In the genomic region with DNA sequence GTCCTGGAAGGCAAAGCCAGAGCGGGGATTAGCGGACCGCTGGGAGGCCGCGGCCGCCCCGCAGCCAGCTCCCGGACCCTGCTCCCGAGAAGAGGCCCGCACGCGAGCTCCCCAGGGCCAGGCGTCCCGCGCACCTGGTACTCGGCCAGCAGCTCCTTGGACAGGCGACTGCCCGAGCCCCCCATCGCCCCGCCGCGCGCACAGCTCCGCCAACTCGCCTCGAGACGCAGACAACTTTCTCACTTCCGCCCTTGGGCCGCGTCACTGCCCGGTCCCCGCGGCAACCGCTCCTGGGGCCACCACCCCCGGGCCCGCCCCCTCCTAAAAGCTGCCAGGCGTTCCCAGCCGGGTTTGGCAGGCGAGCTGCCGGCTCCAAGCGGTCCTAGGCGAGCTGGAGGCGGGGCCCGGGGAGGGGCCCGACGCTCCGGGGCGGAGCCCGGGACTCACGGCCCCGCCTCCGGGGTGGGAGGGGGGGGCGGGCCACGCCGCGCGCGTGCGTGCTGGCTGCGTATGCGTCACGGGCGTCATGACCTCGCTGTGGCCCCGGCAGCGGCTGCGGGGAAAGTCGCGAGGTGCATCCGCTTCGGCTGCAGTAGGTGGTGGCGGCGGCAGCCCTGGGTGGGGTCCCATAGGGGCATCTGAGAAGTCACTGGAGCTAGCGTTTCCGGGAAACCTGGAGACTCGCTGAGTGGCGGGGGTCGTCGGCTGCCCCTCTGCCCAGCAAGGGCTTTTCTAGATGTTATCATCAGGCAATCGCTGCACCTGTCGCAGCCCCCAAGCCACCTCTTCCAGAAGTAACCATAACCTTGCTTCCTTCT, we compare ENCODE assay signal across 8 cellular contexts. TPM values are rescaled to one million over a fixed set of nuclear protein-coding genes. Genes with fewer than 3 reads are reported as not detected.
DNase-seq lines count a peak whose midpoint lies in the region; ATAC-seq, FAIRE-seq and TF ChIP-seq lines count a peak whose summit lies in the region.

A gene (minus strand): TSS at position 241 of the 818 bp plus-strand sequence. CDS start 56 bp downstream, at position 185.
A gene with protein sequence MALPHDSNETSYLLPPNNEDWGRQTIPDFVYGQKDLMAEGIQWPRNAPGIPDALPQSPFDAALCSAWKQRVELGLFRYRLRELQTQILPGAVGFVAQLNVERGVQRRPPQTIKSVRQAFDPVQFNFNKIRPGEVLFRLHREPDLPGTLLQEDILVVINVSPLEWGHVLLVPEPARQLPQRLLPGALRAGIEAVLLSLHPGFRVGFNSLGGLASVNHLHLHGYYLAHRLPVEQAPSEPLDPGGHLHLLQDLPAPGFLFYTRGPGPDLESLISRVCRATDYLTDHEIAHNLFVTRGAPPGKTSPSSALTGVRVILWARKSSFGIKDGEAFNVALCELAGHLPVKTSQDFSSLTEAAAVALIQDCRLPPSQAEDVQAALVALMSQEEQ (plus strand): TSS at position 509 of the 818 bp plus-strand sequence. CDS start 6,700 bp downstream, outside the sequence.

- H3K9ac ChIP-seq in smooth muscle cell (ENCODE audit: low read depth): peak within 1 kb of the TSS; percentile 81

- peaks cover 10% of the 10 kb centered on the region for H4K20me1 ChIP-seq in smooth muscle cell (ENCODE audit: low read depth)

- CTCF ChIA-PET in WTC11 (lab: Charles Lee): interaction anchor here (0.5 to 3.2 kb wide), 35 partner anchors 12 to 494 kb away, joined by 3 to 66 read pairs (median 6); a partner anchor contains a TSS

- ATAC-seq in GM19023 (IDR thresholded peaks at IDR 0.05; ENCODE audit: unreplicated experiment) (peak; percentile 88), HG03196 (IDR thresholded peaks at IDR 0.05; ENCODE audit: unreplicated experiment) (peak; percentile 79), WTC11 (peak; percentile 90)

- H3K4me1 ChIP-seq in smooth muscle cell (ENCODE audit: low read depth): peaks cover 11% of the 10 kb centered on the region

- H3K27ac ChIP-seq in smooth muscle cell (ENCODE audit: low read depth): peak within 1 kb of the TSS; percentile 72

- H3K9me3 ChIP-seq in smooth muscle cell (replicated peaks; ENCODE audit: low read depth): no peaks in the 10 kb centered on the region

- H3K4me3 ChIP-seq in AG09309 (ENCODE audit: control insufficient read depth, low read depth, low read length) (peak within 1 kb of the TSS; percentile 90), bronchial epithelial cell (ENCODE audit: low read depth, low read length) (peak within 1 kb of the TSS; percentile 72), smooth muscle cell (peak within 1 kb of the TSS; percentile 81)

- FAIRE-seq in bronchial epithelial cell (lab: Jason Lieb, UNC): no peak

- H3K27ac Mint-ChIP-seq in WTC11: peak within 1 kb of the TSS; percentile 25

- no peaks in the 10 kb centered on the region for H3F3A ChIP-seq in smooth muscle cell (ENCODE audit: low read depth)

- H3K36me3 ChIP-seq in bronchial epithelial cell (ENCODE audit: control insufficient read depth, insufficient read depth, low read length): peaks cover 10% of the 10 kb centered on the region
- no peaks in the 10 kb centered on the region for H3K36me3 ChIP-seq in smooth muscle cell (ENCODE audit: low read depth)

- peaks cover 6% of the 10 kb centered on the region for H3K79me2 ChIP-seq in smooth muscle cell (ENCODE audit: low read depth)

- H3K4me3 Mint-ChIP-seq in WTC11: peak within 1 kb of the TSS; percentile 72

- under 1% methylated on average over 57 of the region's 81 CpGs for WGBS in smooth muscle cell (ENCODE audit: low lambda C conversion rate)

- peaks cover 16% of the 10 kb centered on the region for H3K4me1 Mint-ChIP-seq in WTC11

- peak; percentile 76 for DNase-seq in AG09309 (ENCODE audit: low read depth)
- DNase-seq in NCI-H226: peak; percentile 97
- DNase-seq in WTC11 (ENCODE audit: low spot score): peak; percentile 95
- peak; percentile 87 for DNase-seq in bronchial epithelial cell (ENCODE audit: low read depth)
- DNase-seq in iPS-NIHi7 (ENCODE audit: extremely low spot score): peak; percentile 99
- peak; percentile 89 for DNase-seq in smooth muscle cell (lab: John Stamatoyannopoulos, UW; ENCODE audit: unreplicated experiment)

- peaks cover 18% of the 10 kb centered on the region for H3K36me3 Mint-ChIP-seq in WTC11

- TF ChIP-seq CTCF in AG09309 (IDR thresholded peaks at IDR 0.05; ENCODE audit: control insufficient read depth, insufficient read depth, low read depth, low read length, missing control alignments): no peak
- no peak for TF ChIP-seq CTCF in WTC11 (IDR thresholded peaks at IDR 0.05)
- no peak for TF ChIP-seq CTCF in bronchial epithelial cell (IDR thresholded peaks at IDR 0.05; ENCODE audit: insufficient read depth, low read length, severe bottlenecking)
- no peak for TF ChIP-seq CTCF in smooth muscle cell (IDR thresholded peaks at IDR 0.05; ENCODE audit: borderline replicate concordance, insufficient read depth, poor library complexity, severe bottlenecking)

- H3K27me3 ChIP-seq in bronchial epithelial cell (ENCODE audit: control insufficient read depth, insufficient read depth, low read length) (no peaks in the 10 kb centered on the region), smooth muscle cell (ENCODE audit: low read depth) (no peaks in the 10 kb centered on the region)

- H3K27me3 Mint-ChIP-seq in WTC11 (ENCODE audit: low read depth): no peaks in the 10 kb centered on the region

- H3K9me3 Mint-ChIP-seq in WTC11: no peaks in the 10 kb centered on the region

- POLR2A ChIA-PET in WTC11 (lab: Charles Lee): interaction anchor here (0.5 to 1.8 kb wide), 10 partner anchors 13 to 131 kb away, joined by 3 to 11 read pairs (median 6); a partner anchor contains a TSS

- peak within 1 kb of the TSS; percentile 88 for H2AFZ ChIP-seq in smooth muscle cell (ENCODE audit: low read depth)

- H3K4me2 ChIP-seq in smooth muscle cell: peak within 1 kb of the TSS; percentile 94

TF ChIP-seq in WTC11, 78 proteins besides CTCF, POLR2A, EP300 and RAD21 (continues in another document):
- TF ChIP-seq FOXK1 (CRISPR knock-in tag; IDR thresholded peaks at IDR 0.05) (0 out of 2 replicates have a peak, but pooled peaks have one; percentile 32), ESRRA (CRISPR knock-in tag; IDR thresholded peaks at IDR 0.05; ENCODE audit: borderline replicate concordance) (no peak), CREM (CRISPR knock-in tag; IDR thresholded peaks at IDR 0.05) (peak; percentile 70; the same call in 1 of the 2 replicates), FOXP1 (CRISPR knock-in tag; IDR thresholded peaks at IDR 0.05; ENCODE audit: borderline replicate concordance) (peak; percentile 45; the same call in 1 of the 2 replicates), ZNF138 (CRISPR knock-in tag; conservative IDR thresholded peaks at IDR 0.05) (no peak), ZNF423 (CRISPR knock-in tag; IDR thresholded peaks at IDR 0.05) (no peak), NFE2L1 (CRISPR knock-in tag; IDR thresholded peaks at IDR 0.05) (no peak), GTF2I (CRISPR knock-in tag; conservative IDR thresholded peaks at IDR 0.05) (no peak), SOX15 (CRISPR knock-in tag; IDR thresholded peaks at IDR 0.05) (no peak), PRRX2 (CRISPR knock-in tag; IDR thresholded peaks at IDR 0.05) (no peak)
- TF ChIP-seq, protein P1, sequence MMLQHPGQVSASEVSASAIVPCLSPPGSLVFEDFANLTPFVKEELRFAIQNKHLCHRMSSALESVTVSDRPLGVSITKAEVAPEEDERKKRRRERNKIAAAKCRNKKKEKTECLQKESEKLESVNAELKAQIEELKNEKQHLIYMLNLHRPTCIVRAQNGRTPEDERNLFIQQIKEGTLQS (CRISPR knock-in tag; conservative IDR thresholded peaks at IDR 0.05): no peak
- TF ChIP-seq, protein P2, sequence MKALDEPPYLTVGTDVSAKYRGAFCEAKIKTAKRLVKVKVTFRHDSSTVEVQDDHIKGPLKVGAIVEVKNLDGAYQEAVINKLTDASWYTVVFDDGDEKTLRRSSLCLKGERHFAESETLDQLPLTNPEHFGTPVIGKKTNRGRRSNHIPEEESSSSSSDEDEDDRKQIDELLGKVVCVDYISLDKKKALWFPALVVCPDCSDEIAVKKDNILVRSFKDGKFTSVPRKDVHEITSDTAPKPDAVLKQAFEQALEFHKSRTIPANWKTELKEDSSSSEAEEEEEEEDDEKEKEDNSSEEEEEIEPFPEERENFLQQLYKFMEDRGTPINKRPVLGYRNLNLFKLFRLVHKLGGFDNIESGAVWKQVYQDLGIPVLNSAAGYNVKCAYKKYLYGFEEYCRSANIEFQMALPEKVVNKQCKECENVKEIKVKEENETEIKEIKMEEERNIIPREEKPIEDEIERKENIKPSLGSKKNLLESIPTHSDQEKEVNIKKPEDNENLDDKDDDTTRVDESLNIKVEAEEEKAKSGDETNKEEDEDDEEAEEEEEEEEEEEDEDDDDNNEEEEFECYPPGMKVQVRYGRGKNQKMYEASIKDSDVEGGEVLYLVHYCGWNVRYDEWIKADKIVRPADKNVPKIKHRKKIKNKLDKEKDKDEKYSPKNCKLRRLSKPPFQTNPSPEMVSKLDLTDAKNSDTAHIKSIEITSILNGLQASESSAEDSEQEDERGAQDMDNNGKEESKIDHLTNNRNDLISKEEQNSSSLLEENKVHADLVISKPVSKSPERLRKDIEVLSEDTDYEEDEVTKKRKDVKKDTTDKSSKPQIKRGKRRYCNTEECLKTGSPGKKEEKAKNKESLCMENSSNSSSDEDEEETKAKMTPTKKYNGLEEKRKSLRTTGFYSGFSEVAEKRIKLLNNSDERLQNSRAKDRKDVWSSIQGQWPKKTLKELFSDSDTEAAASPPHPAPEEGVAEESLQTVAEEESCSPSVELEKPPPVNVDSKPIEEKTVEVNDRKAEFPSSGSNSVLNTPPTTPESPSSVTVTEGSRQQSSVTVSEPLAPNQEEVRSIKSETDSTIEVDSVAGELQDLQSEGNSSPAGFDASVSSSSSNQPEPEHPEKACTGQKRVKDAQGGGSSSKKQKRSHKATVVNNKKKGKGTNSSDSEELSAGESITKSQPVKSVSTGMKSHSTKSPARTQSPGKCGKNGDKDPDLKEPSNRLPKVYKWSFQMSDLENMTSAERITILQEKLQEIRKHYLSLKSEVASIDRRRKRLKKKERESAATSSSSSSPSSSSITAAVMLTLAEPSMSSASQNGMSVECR (CRISPR knock-in tag; IDR thresholded peaks at IDR 0.05; ENCODE audit: borderline replicate concordance): peak; percentile 61; the same call in 1 of the 2 replicates
- TF ChIP-seq, protein P3, sequence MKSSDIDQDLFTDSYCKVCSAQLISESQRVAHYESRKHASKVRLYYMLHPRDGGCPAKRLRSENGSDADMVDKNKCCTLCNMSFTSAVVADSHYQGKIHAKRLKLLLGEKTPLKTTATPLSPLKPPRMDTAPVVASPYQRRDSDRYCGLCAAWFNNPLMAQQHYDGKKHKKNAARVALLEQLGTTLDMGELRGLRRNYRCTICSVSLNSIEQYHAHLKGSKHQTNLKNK (CRISPR knock-in tag; IDR thresholded peaks at IDR 0.05): no peak

RNA-seq across cellular contexts. Expression of the first gene that starts in this region (rescaled TPM):
- total RNA-seq in WTC11 (2021): 26.1 to 29.6 TPM (median 26.9 TPM) in 3 replicates
- 41.1 and 50.2 TPM in 2 replicates for total RNA-seq in bronchial epithelial cell
- total RNA-seq in smooth muscle cell: 33.9 and 37.3 TPM in 2 replicates
- 110 and 132 TPM in 2 replicates for polyA plus RNA-seq in smooth muscle cell

RNA-seq across cellular contexts. Expression of the second gene that starts in this region (rescaled TPM):
- 2.6 to 6.7 TPM (median 5.3 TPM) in 3 replicates for total RNA-seq in WTC11 (2021)
- total RNA-seq in bronchial epithelial cell: 2.0 and 2.9 TPM in 2 replicates
- 0.09 and 0.40 TPM in 2 replicates for total RNA-seq in smooth muscle cell
- polyA plus RNA-seq in smooth muscle cell: 0.21 and 1.2 TPM in 2 replicates

Comparison
In these comparisons a context has a peak if more than half of its experiments do, and no peak if none do; other contexts are left out.
1. Peak in every context shown above with its lines: DNase-seq, ATAC-seq, H3K4me3 ChIP-seq and H3K27ac ChIP-seq.